Comparison of ENCODE assay signal across 8 cellular contexts in genomic region chr1:48697066-48697707, GRCh38.
DNase-seq lines count a peak whose midpoint lies in the region; ATAC-seq and TF ChIP-seq lines count a peak whose summit lies in the region.

No MANE protein-coding gene starts in this region.

- H3K9me3 Mint-ChIP-seq in CD4-positive, CD25-positive, alpha-beta regulatory T cell: no peaks in the 10 kb centered on the region
- H3K9me3 Mint-ChIP-seq in progenitor cell of endocrine pancreas (ENCODE audit: low read depth): no peaks in the 10 kb centered on the region

- H3K27ac Mint-ChIP-seq in CD4-positive, CD25-positive, alpha-beta regulatory T cell: no peak overlapping the region
- no peak overlapping the region for H3K27ac Mint-ChIP-seq in progenitor cell of endocrine pancreas

- no peak overlapping the region for H3K27ac ChIP-seq in CD4-positive, CD25-positive, alpha-beta regulatory T cell (ENCODE audit: insufficient read depth, low read length, poor library complexity, severe bottlenecking)
- H3K27ac ChIP-seq in Peyer's patch: no peak overlapping the region

- intact Hi-C loops in head of caudate nucleus (cut with DNase I): loop anchor here (5.0 kb wide), 1 partner anchor 125 kb away; no protein-coding TSS in a partner anchor

- no peaks in the 10 kb centered on the region for H3K4me1 Mint-ChIP-seq in CD4-positive, CD25-positive, alpha-beta regulatory T cell
- peaks cover 7% of the 10 kb centered on the region for H3K4me1 Mint-ChIP-seq in progenitor cell of endocrine pancreas (ENCODE audit: low read depth)

- no peaks in the 10 kb centered on the region for H3K4me1 ChIP-seq in CD4-positive, CD25-positive, alpha-beta regulatory T cell (ENCODE audit: control insufficient read depth, insufficient read depth, low read length, poor library complexity, severe bottlenecking)
- no peaks in the 10 kb centered on the region for H3K4me1 ChIP-seq in Peyer's patch

- peaks cover 4% of the 10 kb centered on the region for H3K27me3 Mint-ChIP-seq in CD4-positive, CD25-positive, alpha-beta regulatory T cell
- H3K27me3 Mint-ChIP-seq in progenitor cell of endocrine pancreas: peaks cover 15% of the 10 kb centered on the region

- H3K27me3 ChIP-seq in CD4-positive, CD25-positive, alpha-beta regulatory T cell (ENCODE audit: control insufficient read depth, insufficient read depth, low read length): no peaks in the 10 kb centered on the region
- H3K27me3 ChIP-seq in Peyer's patch: no peaks in the 10 kb centered on the region

- H3K36me3 ChIP-seq in CD4-positive, CD25-positive, alpha-beta regulatory T cell (ENCODE audit: control insufficient read depth, insufficient read depth, low read length): no peaks in the 10 kb centered on the region
- no peaks in the 10 kb centered on the region for H3K36me3 ChIP-seq in Peyer's patch

- TF ChIP-seq CTCF in Peyer's patch (IDR thresholded peaks at IDR 0.05) (peak; percentile 46 to 82 (median 72)), progenitor cell of endocrine pancreas (IDR thresholded peaks at IDR 0.05; ENCODE audit: unreplicated experiment) (peak; percentile 88)

- H3K4me3 Mint-ChIP-seq in CD4-positive, CD25-positive, alpha-beta regulatory T cell: no peak overlapping the region
- H3K4me3 Mint-ChIP-seq in progenitor cell of endocrine pancreas (ENCODE audit: low read depth): no peak overlapping the region

- H3K4me3 ChIP-seq in CD4-positive, CD25-positive, alpha-beta regulatory T cell (ENCODE audit: low read depth, low read length): no peak overlapping the region
- no peak overlapping the region for H3K4me3 ChIP-seq in Peyer's patch

- peak in 1 of 2 donors; percentile 12 for TF ChIP-seq POLR2A in Peyer's patch (IDR thresholded peaks at IDR 0.05)

- H3K9me3 ChIP-seq in CD4-positive, CD25-positive, alpha-beta regulatory T cell (ENCODE audit: control insufficient read depth in 2 of 2, low read length in 2 of 2): no peaks in the 10 kb centered on the region
- no peaks in the 10 kb centered on the region for H3K9me3 ChIP-seq in Peyer's patch

- no peaks in the 10 kb centered on the region for H3K36me3 Mint-ChIP-seq in CD4-positive, CD25-positive, alpha-beta regulatory T cell
- H3K36me3 Mint-ChIP-seq in progenitor cell of endocrine pancreas (ENCODE audit: insufficient read depth): no peaks in the 10 kb centered on the region

- ATAC-seq in CD4-positive, CD25-positive, alpha-beta regulatory T cell (ENCODE audit: low read depth in 2 of 2): no peak
- peak; percentile 63 for ATAC-seq in GM19025 (IDR thresholded peaks at IDR 0.05; ENCODE audit: low read depth, unreplicated experiment)
- peak; percentile 56 for ATAC-seq in HG03565 (IDR thresholded peaks at IDR 0.05; ENCODE audit: unreplicated experiment)
- ATAC-seq in HG03039 (IDR thresholded peaks at IDR 0.05; ENCODE audit: unreplicated experiment): no peak

- DNase-seq in CD4-positive, CD25-positive, alpha-beta regulatory T cell: peak in 2 of 3 donors; percentile 6 to 37
- DNase-seq in Peyer's patch (peak; percentile 34 to 88 (median 76)), head of caudate nucleus (peak in 41 of 42 donors; percentile 47 to 93 (median 84)), progenitor cell of endocrine pancreas (ENCODE audit: low spot score, unreplicated experiment) (peak; percentile 72)
- DNase-seq in activated effector memory CD4-positive, alpha-beta T cell treated with Interleukin-2 at 50 U/mL for 16 hours: peak; percentile 4

Comparison
In these comparisons a context has a peak if more than half of its experiments do, and no peak if none do; other contexts are left out.
1. ATAC-seq: peak in GM19025 (single experiment) and HG03565 (single experiment); none in CD4-positive, CD25-positive, alpha-beta regulatory T cell (0 of 2) and HG03039 (single experiment).
2. DNase-seq: peak in every context shown above with its lines; median percentile 84 in head of caudate nucleus; 76 in Peyer's patch; 72 in progenitor cell of endocrine pancreas; 22 in CD4-positive, CD25-positive, alpha-beta regulatory T cell; 4 in activated effector memory CD4-positive, alpha-beta T cell treated with Interleukin-2 at 50 U/mL for 16 hours.